1 cellular context compared by ENCODE assay signal in the genomic region with DNA sequence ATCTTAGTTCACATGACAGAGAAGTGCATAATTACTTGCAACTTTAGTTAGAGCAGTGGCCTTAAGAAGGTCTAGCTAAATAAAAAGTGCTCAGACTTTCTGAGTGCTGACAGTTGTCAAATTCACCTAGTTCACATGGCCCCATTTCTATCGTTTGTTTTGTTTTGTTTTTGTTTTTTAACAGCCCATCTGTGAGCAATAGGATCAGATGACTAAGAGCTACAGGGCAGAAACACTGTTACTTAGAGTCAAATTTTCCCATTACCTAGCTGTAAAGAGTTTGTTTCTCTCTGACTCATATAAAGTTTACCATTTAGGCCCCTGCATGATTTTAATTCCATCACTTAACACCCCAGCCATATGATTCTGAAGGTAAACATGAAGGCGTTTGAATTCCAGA.
TF ChIP-seq lines count a peak whose summit lies in the region.

No MANE protein-coding gene starts in this region.

TF ChIP-seq in HEK293, 187 proteins besides CTCF, POLR2A, EP300 and RAD21 (continued from another document):
- TF ChIP-seq, protein P1, sequence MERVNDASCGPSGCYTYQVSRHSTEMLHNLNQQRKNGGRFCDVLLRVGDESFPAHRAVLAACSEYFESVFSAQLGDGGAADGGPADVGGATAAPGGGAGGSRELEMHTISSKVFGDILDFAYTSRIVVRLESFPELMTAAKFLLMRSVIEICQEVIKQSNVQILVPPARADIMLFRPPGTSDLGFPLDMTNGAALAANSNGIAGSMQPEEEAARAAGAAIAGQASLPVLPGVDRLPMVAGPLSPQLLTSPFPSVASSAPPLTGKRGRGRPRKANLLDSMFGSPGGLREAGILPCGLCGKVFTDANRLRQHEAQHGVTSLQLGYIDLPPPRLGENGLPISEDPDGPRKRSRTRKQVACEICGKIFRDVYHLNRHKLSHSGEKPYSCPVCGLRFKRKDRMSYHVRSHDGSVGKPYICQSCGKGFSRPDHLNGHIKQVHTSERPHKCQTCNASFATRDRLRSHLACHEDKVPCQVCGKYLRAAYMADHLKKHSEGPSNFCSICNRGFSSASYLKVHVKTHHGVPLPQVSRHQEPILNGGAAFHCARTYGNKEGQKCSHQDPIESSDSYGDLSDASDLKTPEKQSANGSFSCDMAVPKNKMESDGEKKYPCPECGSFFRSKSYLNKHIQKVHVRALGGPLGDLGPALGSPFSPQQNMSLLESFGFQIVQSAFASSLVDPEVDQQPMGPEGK (tag by site-specific recombination; IDR thresholded peaks at IDR 0.05) = 0 out of 2 replicates have a peak, but pooled peaks have one; percentile 36
- TF ChIP-seq ZEB2 (tag by site-specific recombination; IDR thresholded peaks at IDR 0.05) (no peak), ZNF423 (tag by site-specific recombination; IDR thresholded peaks at IDR 0.05) (no peak)
TF ChIP-seq in HEK293: peak in this region for 25.
